8 cellular contexts compared by ENCODE assay signal in the genomic region with DNA sequence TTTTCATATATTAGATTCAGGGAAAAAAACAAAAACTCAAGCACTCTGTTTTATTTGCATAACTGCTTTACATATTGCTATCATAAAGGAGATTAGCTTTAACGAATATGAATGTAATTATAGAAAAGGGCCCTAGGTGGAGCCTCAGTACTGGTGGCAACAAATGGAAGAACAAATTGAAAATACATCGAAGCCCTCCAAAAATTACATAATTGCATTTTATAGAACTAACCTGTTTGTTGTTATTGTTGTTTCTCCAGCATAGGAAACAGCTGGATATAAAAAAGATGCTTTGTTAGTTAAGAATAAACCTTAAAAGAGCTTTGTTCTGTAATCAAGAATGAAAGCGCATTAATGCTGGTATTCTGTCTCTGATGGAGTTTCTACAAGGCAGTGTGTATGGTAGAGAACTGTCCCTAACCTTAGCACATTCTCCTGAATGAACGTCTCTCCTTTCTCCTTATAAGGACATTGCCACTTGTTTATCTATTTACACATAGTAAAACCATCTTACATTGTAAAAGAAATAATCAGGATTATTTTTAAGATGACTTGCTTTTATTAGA. TPM values are rescaled to one million over a fixed set of nuclear protein-coding genes. Genes with fewer than 3 reads are reported as not detected.
A peak's percentile ranks its signal among the peaks of the same experiment; 100 is the strongest.
DNase-seq lines count a peak whose midpoint lies in the region; ATAC-seq and TF ChIP-seq lines count a peak whose summit lies in the region.

No MANE protein-coding gene starts in this region.

- no peak overlapping the region for H2BK120ac ChIP-seq in IMR-90 (ENCODE audit: low read depth, low read length)

- no peak overlapping the region for H3K56ac ChIP-seq in IMR-90 (ENCODE audit: extremely low read depth, insufficient read depth, low read length)

- H3K36me3 ChIP-seq in IMR-90 (ENCODE audit: control insufficient read depth, insufficient read depth, low read length) = no peaks in the 10 kb centered on the region
- no peaks in the 10 kb centered on the region for H3K36me3 ChIP-seq in Peyer's patch

- H3K9ac ChIP-seq in IMR-90 (ENCODE audit: low read depth, low read length) = no peak overlapping the region

- no peak overlapping the region for H3K27ac Mint-ChIP-seq in nephron progenitor cell

- no peak overlapping the region for H4K5ac ChIP-seq in IMR-90 (ENCODE audit: low read depth, low read length)

- no TSS peak for BruUV-seq in IMR-90 (replicated peaks; lab: Mats Ljungman, UMichigan)

- H3K4me1 ChIP-seq in IMR-90 (ENCODE audit: control insufficient read depth, insufficient read depth, low read length) (no peaks in the 10 kb centered on the region; the same call in 1 of the 2 replicates), Peyer's patch (no peaks in the 10 kb centered on the region)

- in situ Hi-C loops in IMR-90 (cut with MboI; ENCODE audit: low sequenced_read_pairs) = loop anchor here (10.0 kb wide), 1 partner anchor 104 kb away; no protein-coding TSS in a partner anchor

- H2AK5ac ChIP-seq in IMR-90 (ENCODE audit: low read depth, low read length) = no peak overlapping the region

- H3K4me3 Mint-ChIP-seq in nephron progenitor cell = no peak overlapping the region

- no peak overlapping the region for H2BK5ac ChIP-seq in IMR-90 (ENCODE audit: low read depth, low read length, poor library complexity, severe bottlenecking)

- no peak overlapping the region for H4K8ac ChIP-seq in IMR-90 (ENCODE audit: low read depth in 2 of 2, low read length in 2 of 2)

- H4K91ac ChIP-seq in IMR-90 (ENCODE audit: insufficient read depth, low read depth, low read length) = no peak overlapping the region

- TF ChIP-seq POLR2A in IMR-90 (IDR thresholded peaks at IDR 0.05; ENCODE audit: low read depth, low read length) = no peak
- no peak for TF ChIP-seq POLR2A in Peyer's patch (IDR thresholded peaks at IDR 0.05)

- H3K27me3 ChIP-seq in IMR-90 (ENCODE audit: control insufficient read depth, insufficient read depth, low read length) (no peaks in the 10 kb centered on the region), Peyer's patch (no peaks in the 10 kb centered on the region)

- no peak overlapping the region for H3K4ac ChIP-seq in IMR-90 (ENCODE audit: low read depth, low read length)

- no peaks in the 10 kb centered on the region for H3K9me1 ChIP-seq in IMR-90 (ENCODE audit: insufficient read depth, low read length)

- H3K23ac ChIP-seq in IMR-90 (ENCODE audit: low read depth, low read length) = no peak overlapping the region

- peaks cover 7% of the 10 kb centered on the region for H3K36me3 Mint-ChIP-seq in nephron progenitor cell (ENCODE audit: low read depth)

- intact Hi-C loops in IMR-90 (cut with micrococcal nuclease) = loop anchor here (1.0 to 2.0 kb wide), 4 partner anchors 101 to 298 kb away; no protein-coding TSS in a partner anchor

- dilution Hi-C loops in IMR-90 (cut with HindIII; ENCODE audit: low sequenced_read_pairs, unreplicated experiment) = no loop called here

- no peak overlapping the region for H3K14ac ChIP-seq in IMR-90 (replicated peaks; ENCODE audit: low read depth, low read length)

- H2BK15ac ChIP-seq in IMR-90 (ENCODE audit: low read depth, low read length) = no peak overlapping the region

- H3K9me3 ChIP-seq in IMR-90 (ENCODE audit: control insufficient read depth, insufficient read depth, low read length) (no peaks in the 10 kb centered on the region), Peyer's patch (no peaks in the 10 kb centered on the region)

- H2AFZ ChIP-seq in IMR-90 (replicated peaks; ENCODE audit: low read length, poor library complexity) = no peak overlapping the region

- H2AK9ac ChIP-seq in IMR-90 (replicated peaks; ENCODE audit: low read depth, low read length, poor library complexity) = no peak overlapping the region

- peak overlapping the region; percentile 72 for H3K4me2 ChIP-seq in IMR-90 (ENCODE audit: low read depth, low read length)

- H3K4me3 ChIP-seq in IMR-90 (ENCODE audit: insufficient read depth, low read depth, low read length) (no peak overlapping the region), Peyer's patch (peak overlapping the region in 2 of 4 donors; percentile 36 to 47)

- no peaks in the 10 kb centered on the region for H3K79me1 ChIP-seq in IMR-90 (ENCODE audit: low read depth in 1 of 2, low read length in 2 of 2)

- no peak overlapping the region for H3K18ac ChIP-seq in IMR-90 (ENCODE audit: low read depth, low read length)

- TF ChIP-seq RAD21 in IMR-90 (IDR thresholded peaks at IDR 0.05; ENCODE audit: low read length) = peak; percentile 77

- ATAC-seq in GM21515 (IDR thresholded peaks at IDR 0.05; ENCODE audit: unreplicated experiment) (peak; percentile 89), IMR-90 (ENCODE audit: low read depth) (peak; percentile 86)

- H4K20me1 ChIP-seq in IMR-90 (ENCODE audit: insufficient read depth, low read length) = no peaks in the 10 kb centered on the region

- no CpG with 5 or more reads among the region's 4 CpGs for WGBS in IMR-90 (ENCODE audit: extremely low coverage in 2 of 2, insufficient read length in 1 of 2), 2 experiments

- H3K27me3 Mint-ChIP-seq in nephron progenitor cell (ENCODE audit: low read depth, poor library complexity) = no peaks in the 10 kb centered on the region

- no peaks in the 10 kb centered on the region for H3K9me3 Mint-ChIP-seq in nephron progenitor cell

- CTCF ChIA-PET in IMR-90 (lab: Yijun Ruan, JAX) = interaction anchor here (0.6 to 2.5 kb wide), 16 partner anchors 13 to 233 kb away, joined by 3 to 19 read pairs (median 3); no protein-coding TSS in a partner anchor

- no peak overlapping the region for H3K27ac ChIP-seq in IMR-90 (ENCODE audit: insufficient read depth, low read length)
- peak overlapping the region in 3 of 4 donors; percentile 18 to 48 (median 20) for H3K27ac ChIP-seq in Peyer's patch

- peak; percentile 75 for TF ChIP-seq CTCF in IMR-90 (conservative IDR thresholded peaks at IDR 0.05; ENCODE audit: low read depth, low read length)
- peak in 4 of 6 experiments; percentile 50 to 91 (median 86) for TF ChIP-seq CTCF in Peyer's patch (IDR thresholded peaks at IDR 0.05)
- peak; percentile 56 for TF ChIP-seq CTCF in nephron progenitor cell (IDR thresholded peaks at IDR 0.05)

- POLR2A ChIA-PET in IMR-90 (lab: Charles Lee; ENCODE audit: unreplicated experiment) = no interaction called here

- DNase-seq in Daoy (ENCODE audit: low read depth) (peak; percentile 14), IMR-90 (peak; percentile 48), Peyer's patch (no peak), epidermal melanocyte (ENCODE audit: insufficient read length, low spot score) (peak; percentile 20), nephron progenitor cell (no peak), GOT3 (lab: John Stamatoyannopoulos, UW) (no peak)
- no peak for DNase-seq in activated T-cell treated with anti-CD3 and anti-CD28 coated beads, Interleukin-2, amount 50 U/mL, for 48 hours

- H2BK20ac ChIP-seq in IMR-90 (ENCODE audit: low read depth, low read length) = no peak overlapping the region

- H3K4me1 Mint-ChIP-seq in nephron progenitor cell = peaks cover 11% of the 10 kb centered on the region

TF ChIP-seq in IMR-90, 13 proteins besides CTCF, POLR2A, EP300 and RAD21:
- no peak for TF ChIP-seq BHLHE40 (IDR thresholded peaks at IDR 0.05; ENCODE audit: low read depth, low read length)
- no peak for TF ChIP-seq RFX5 (IDR thresholded peaks at IDR 0.05; ENCODE audit: low read depth, low read length)
- no peak for TF ChIP-seq NFE2L2 (IDR thresholded peaks at IDR 0.05; ENCODE audit: low read depth, low read length)
- peak; percentile 66 for TF ChIP-seq SMC3 (IDR thresholded peaks at IDR 0.05; ENCODE audit: low read depth, low read length)
- TF ChIP-seq, protein P1, sequence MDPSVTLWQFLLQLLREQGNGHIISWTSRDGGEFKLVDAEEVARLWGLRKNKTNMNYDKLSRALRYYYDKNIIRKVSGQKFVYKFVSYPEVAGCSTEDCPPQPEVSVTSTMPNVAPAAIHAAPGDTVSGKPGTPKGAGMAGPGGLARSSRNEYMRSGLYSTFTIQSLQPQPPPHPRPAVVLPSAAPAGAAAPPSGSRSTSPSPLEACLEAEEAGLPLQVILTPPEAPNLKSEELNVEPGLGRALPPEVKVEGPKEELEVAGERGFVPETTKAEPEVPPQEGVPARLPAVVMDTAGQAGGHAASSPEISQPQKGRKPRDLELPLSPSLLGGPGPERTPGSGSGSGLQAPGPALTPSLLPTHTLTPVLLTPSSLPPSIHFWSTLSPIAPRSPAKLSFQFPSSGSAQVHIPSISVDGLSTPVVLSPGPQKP (IDR thresholded peaks at IDR 0.05; ENCODE audit: borderline replicate concordance, low read depth, low read length) = no peak
- TF ChIP-seq CEBPB (IDR thresholded peaks at IDR 0.05; ENCODE audit: low read depth, low read length) = no peak
- TF ChIP-seq, protein P2, sequence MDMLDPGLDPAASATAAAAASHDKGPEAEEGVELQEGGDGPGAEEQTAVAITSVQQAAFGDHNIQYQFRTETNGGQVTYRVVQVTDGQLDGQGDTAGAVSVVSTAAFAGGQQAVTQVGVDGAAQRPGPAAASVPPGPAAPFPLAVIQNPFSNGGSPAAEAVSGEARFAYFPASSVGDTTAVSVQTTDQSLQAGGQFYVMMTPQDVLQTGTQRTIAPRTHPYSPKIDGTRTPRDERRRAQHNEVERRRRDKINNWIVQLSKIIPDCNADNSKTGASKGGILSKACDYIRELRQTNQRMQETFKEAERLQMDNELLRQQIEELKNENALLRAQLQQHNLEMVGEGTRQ (IDR thresholded peaks at IDR 0.05; ENCODE audit: low read depth, low read length) = no peak
- TF ChIP-seq CHD1 (IDR thresholded peaks at IDR 0.05; ENCODE audit: low read depth, low read length) = no peak

RNA-seq across cellular contexts. Expression of a gene that starts 33.7 kb away (rescaled TPM):
- 2.2 and 5.0 TPM in 2 replicates for total RNA-seq in Daoy (2014; rRNA removed; shearing (Covaris generic))
- total RNA-seq in IMR-90 (2012; rRNA removed) = 2.0 and 3.3 TPM in 2 replicates
- polyA plus RNA-seq in IMR-90 (2012; rRNA removed) = 0.87 and 1.2 TPM in 2 replicates
- polyA plus RNA-seq in IMR-90 (2012; cell fraction: cytosol; rRNA removed) = 0.15 and 0.17 TPM in 2 replicates
- polyA plus RNA-seq in IMR-90 (2012; cell fraction: nucleus; rRNA removed; ENCODE audit: low replicate concordance) = 0.16 and 0.95 TPM in 2 replicates
- total RNA-seq in Peyer's patch = 1 to 10 TPM in 3 of 4 donors, under 1 TPM in 1; 0.88 to 5.0 (median 2.0) TPM

Comparison
In these comparisons a context has a peak if more than half of its experiments do, and no peak if none do; other contexts are left out.
1. DNase-seq: peak in Daoy (single experiment), IMR-90 (single experiment) and epidermal melanocyte (single experiment); none in Peyer's patch (0 of 3), nephron progenitor cell (single experiment), activated T-cell treated with anti-CD3 and anti-CD28 coated beads, Interleukin-2, amount 50 U/mL, for 48 hours (0 of 2) and GOT3 (single experiment).
2. Peak in every context shown above with its lines, with median percentiles within 50 percentile points of each other: CTCF ChIP-seq.